In the genomic region with DNA sequence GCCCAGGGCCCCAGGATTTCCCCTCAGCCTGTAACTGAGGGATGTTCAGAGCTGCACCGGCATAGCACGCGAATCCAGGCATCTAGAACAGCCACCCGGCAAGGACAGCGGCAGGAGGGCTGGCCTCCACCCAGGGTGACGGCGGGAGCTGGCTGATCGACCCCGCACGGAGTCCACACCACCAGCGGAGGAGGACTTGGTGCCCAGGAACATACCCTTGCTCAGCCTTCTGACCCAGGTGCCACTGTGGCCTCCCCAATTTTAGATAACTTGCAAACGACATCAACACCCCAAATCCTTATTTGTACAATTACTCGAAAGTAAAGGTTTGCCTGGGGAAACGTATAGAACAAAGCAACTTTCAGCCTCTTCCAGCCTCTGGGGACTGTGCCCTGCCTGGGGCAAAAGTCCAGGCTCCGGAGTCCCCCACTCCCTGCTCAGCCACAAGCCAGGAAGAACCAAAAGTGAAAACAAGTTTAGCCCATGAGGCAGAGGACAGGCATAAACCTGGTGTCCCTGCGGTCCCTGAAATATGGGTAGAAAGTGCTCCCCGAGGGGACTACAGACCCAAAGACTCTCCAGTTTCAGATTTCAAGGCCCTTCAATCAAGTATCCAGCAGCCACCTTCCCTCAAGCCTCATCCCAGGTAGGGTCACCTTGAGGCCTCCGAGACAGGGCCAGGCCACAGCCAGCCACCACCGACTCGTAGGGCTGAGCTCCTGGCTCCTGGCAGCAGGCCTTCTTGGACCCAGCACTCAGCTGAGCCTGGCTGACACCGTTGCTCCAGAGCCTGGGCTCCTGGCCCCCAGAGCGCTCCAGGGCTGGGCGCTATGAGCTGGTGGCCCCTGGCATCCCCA, we compare ENCODE assay signal across 1 cellular context.
TF ChIP-seq lines count a peak whose summit lies in the region.

No MANE protein-coding gene starts in this region.

TF ChIP-seq in HepG2, 621 proteins besides CTCF, POLR2A, EP300 and RAD21 (continued from another document and continues in another):
- TF ChIP-seq CHCHD3 (CRISPR knock-in tag; IDR thresholded peaks at IDR 0.05) (peak; percentile 27; the same call in 1 of the 2 replicates), PCBP1 (IDR thresholded peaks at IDR 0.05; ENCODE audit: borderline replicate concordance, low read depth, low read length) (0 out of 2 replicates have a peak, but pooled peaks have one; percentile 1), ZNF724P (CRISPR knock-in tag; IDR thresholded peaks at IDR 0.05; ENCODE audit: borderline replicate concordance) (peak; percentile 56; the same call in 1 of the 2 replicates), ZNF605 (CRISPR knock-in tag; IDR thresholded peaks at IDR 0.05) (0 out of 2 replicates have a peak, but pooled peaks have one; percentile 73), ZNF260 (CRISPR knock-in tag; IDR thresholded peaks at IDR 0.05; ENCODE audit: borderline replicate concordance, low read depth) (0 out of 2 replicates have a peak, but pooled peaks have one; percentile 70), POLR2AphosphoS2 (IDR thresholded peaks at IDR 0.05; ENCODE audit: low read depth, low read length) (no peak), ZNF781 (CRISPR knock-in tag; IDR thresholded peaks at IDR 0.05; ENCODE audit: borderline replicate concordance, not compliant biosample characterization) (peak; percentile 56), TP53 (CRISPR knock-in tag; conservative IDR thresholded peaks at IDR 0.05) (no peak), THAP11 (CRISPR knock-in tag; IDR thresholded peaks at IDR 0.05) (no peak; the same call in 1 of the 2 replicates), MAF1 (CRISPR knock-in tag; IDR thresholded peaks at IDR 0.05; ENCODE audit: borderline replicate concordance) (no peak), SP140L (CRISPR knock-in tag; IDR thresholded peaks at IDR 0.05; ENCODE audit: borderline replicate concordance) (0 out of 2 replicates have a peak, but pooled peaks have one; percentile 43), SMC3 (IDR thresholded peaks at IDR 0.05; ENCODE audit: low read length) (no peak), EZH2 (conservative IDR thresholded peaks at IDR 0.05; ENCODE audit: low read depth, low read length) (no peak), LCORL (IDR thresholded peaks at IDR 0.05) (no peak), LCORL (CRISPR knock-in tag; IDR thresholded peaks at IDR 0.05) (peak; percentile 69), EHMT2 (IDR thresholded peaks at IDR 0.05; ENCODE audit: borderline replicate concordance, low read depth, low read length) (no peak; the same call in 1 of the 2 replicates), SMAD1 (CRISPR knock-in tag; IDR thresholded peaks at IDR 0.05; ENCODE audit: borderline replicate concordance, low read depth) (0 out of 2 replicates have a peak, but pooled peaks have one; percentile 55), SNRNP70 (IDR thresholded peaks at IDR 0.05; ENCODE audit: low read depth, low read length) (no peak), BORCS8-MEF2B (CRISPR knock-in tag; IDR thresholded peaks at IDR 0.05) (no peak), ZNF567 (CRISPR knock-in tag; IDR thresholded peaks at IDR 0.05; ENCODE audit: borderline replicate concordance) (no peak), SSRP1 (CRISPR knock-in tag; IDR thresholded peaks at IDR 0.05) (no peak), ZNF234 (CRISPR knock-in tag; conservative IDR thresholded peaks at IDR 0.05) (no peak), HNF4A (CRISPR knock-in tag; IDR thresholded peaks at IDR 0.05) (peak; percentile 83), ZNF10 (CRISPR knock-in tag; IDR thresholded peaks at IDR 0.05; ENCODE audit: borderline replicate concordance, low read depth) (0 out of 2 replicates have a peak, but pooled peaks have one; percentile 18), MYC (CRISPR knock-in tag; IDR thresholded peaks at IDR 0.05; ENCODE audit: borderline replicate concordance) (peak; percentile 46; the same call in 1 of the 2 replicates), CEBPG (CRISPR knock-in tag; IDR thresholded peaks at IDR 0.05) (no peak), ZNF331 (CRISPR knock-in tag; IDR thresholded peaks at IDR 0.05) (no peak), RELA (CRISPR knock-in tag; IDR thresholded peaks at IDR 0.05) (no peak), ZNF264 (CRISPR knock-in tag; IDR thresholded peaks at IDR 0.05) (peak; percentile 65; the same call in 1 of the 2 replicates), NCOR1 (IDR thresholded peaks at IDR 0.05; ENCODE audit: borderline replicate concordance, low read length) (peak; percentile 70; the same call in 1 of the 2 replicates), SMARCC2 (IDR thresholded peaks at IDR 0.05) (no peak)
- TF ChIP-seq, protein P1, sequence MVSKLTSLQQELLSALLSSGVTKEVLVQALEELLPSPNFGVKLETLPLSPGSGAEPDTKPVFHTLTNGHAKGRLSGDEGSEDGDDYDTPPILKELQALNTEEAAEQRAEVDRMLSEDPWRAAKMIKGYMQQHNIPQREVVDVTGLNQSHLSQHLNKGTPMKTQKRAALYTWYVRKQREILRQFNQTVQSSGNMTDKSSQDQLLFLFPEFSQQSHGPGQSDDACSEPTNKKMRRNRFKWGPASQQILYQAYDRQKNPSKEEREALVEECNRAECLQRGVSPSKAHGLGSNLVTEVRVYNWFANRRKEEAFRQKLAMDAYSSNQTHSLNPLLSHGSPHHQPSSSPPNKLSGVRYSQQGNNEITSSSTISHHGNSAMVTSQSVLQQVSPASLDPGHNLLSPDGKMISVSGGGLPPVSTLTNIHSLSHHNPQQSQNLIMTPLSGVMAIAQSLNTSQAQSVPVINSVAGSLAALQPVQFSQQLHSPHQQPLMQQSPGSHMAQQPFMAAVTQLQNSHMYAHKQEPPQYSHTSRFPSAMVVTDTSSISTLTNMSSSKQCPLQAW (CRISPR knock-in tag; IDR thresholded peaks at IDR 0.05): 0 out of 2 replicates have a peak, but pooled peaks have one; percentile 3
- TF ChIP-seq, protein P2, sequence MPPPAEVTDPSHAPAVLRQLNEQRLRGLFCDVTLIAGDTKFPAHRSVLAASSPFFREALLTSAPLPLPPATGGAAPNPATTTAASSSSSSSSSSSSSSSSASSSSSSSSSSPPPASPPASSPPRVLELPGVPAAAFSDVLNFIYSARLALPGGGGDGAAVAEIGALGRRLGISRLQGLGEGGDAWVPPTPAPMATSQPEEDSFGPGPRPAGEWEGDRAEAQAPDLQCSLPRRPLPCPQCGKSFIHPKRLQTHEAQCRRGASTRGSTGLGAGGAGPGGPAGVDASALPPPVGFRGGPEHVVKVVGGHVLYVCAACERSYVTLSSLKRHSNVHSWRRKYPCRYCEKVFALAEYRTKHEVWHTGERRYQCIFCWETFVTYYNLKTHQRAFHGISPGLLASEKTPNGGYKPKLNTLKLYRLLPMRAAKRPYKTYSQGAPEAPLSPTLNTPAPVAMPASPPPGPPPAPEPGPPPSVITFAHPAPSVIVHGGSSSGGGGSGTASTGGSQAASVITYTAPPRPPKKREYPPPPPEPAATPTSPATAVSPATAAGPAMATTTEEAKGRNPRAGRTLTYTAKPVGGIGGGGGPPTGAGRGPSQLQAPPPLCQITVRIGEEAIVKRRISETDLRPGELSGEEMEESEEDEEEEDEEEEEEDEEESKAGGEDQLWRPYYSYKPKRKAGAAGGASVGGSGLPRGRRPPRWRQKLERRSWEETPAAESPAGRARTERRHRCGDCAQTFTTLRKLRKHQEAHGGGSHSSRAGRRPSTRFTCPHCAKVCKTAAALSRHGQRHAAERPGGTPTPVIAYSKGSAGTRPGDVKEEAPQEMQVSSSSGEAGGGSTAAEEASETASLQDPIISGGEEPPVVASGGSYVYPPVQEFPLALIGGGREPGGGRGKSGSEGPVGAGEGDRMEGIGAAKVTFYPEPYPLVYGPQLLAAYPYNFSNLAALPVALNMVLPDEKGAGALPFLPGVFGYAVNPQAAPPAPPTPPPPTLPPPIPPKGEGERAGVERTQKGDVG (CRISPR knock-in tag; IDR thresholded peaks at IDR 0.05; ENCODE audit: borderline replicate concordance): no peak
- TF ChIP-seq, protein P3, sequence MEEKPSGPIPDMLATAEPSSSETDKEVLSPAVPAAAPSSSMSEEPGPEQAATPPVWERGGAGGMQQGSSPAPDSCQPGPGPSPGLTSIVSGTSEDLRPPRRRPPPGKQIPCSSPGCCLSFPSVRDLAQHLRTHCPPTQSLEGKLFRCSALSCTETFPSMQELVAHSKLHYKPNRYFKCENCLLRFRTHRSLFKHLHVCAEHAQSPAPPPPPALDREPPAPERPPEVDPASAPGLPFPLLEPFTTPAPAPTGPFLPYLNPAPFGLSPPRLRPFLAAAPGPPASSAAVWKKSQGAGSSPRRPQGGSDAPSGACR (CRISPR knock-in tag; IDR thresholded peaks at IDR 0.05): no peak
- TF ChIP-seq, protein P4, sequence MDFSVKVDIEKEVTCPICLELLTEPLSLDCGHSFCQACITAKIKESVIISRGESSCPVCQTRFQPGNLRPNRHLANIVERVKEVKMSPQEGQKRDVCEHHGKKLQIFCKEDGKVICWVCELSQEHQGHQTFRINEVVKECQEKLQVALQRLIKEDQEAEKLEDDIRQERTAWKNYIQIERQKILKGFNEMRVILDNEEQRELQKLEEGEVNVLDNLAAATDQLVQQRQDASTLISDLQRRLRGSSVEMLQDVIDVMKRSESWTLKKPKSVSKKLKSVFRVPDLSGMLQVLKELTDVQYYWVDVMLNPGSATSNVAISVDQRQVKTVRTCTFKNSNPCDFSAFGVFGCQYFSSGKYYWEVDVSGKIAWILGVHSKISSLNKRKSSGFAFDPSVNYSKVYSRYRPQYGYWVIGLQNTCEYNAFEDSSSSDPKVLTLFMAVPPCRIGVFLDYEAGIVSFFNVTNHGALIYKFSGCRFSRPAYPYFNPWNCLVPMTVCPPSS (IDR thresholded peaks at IDR 0.05): no peak
- TF ChIP-seq, protein P5, sequence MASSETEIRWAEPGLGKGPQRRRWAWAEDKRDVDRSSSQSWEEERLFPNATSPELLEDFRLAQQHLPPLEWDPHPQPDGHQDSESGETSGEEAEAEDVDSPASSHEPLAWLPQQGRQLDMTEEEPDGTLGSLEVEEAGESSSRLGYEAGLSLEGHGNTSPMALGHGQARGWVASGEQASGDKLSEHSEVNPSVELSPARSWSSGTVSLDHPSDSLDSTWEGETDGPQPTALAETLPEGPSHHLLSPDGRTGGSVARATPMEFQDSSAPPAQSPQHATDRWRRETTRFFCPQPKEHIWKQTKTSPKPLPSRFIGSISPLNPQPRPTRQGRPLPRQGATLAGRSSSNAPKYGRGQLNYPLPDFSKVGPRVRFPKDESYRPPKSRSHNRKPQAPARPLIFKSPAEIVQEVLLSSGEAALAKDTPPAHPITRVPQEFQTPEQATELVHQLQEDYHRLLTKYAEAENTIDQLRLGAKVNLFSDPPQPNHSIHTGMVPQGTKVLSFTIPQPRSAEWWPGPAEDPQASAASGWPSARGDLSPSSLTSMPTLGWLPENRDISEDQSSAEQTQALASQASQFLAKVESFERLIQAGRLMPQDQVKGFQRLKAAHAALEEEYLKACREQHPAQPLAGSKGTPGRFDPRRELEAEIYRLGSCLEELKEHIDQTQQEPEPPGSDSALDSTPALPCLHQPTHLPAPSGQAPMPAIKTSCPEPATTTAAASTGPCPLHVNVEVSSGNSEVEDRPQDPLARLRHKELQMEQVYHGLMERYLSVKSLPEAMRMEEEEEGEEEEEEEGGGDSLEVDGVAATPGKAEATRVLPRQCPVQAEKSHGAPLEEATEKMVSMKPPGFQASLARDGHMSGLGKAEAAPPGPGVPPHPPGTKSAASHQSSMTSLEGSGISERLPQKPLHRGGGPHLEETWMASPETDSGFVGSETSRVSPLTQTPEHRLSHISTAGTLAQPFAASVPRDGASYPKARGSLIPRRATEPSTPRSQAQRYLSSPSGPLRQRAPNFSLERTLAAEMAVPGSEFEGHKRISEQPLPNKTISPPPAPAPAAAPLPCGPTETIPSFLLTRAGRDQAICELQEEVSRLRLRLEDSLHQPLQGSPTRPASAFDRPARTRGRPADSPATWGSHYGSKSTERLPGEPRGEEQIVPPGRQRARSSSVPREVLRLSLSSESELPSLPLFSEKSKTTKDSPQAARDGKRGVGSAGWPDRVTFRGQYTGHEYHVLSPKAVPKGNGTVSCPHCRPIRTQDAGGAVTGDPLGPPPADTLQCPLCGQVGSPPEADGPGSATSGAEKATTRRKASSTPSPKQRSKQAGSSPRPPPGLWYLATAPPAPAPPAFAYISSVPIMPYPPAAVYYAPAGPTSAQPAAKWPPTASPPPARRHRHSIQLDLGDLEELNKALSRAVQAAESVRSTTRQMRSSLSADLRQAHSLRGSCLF (CRISPR knock-in tag; IDR thresholded peaks at IDR 0.05; ENCODE audit: borderline replicate concordance): no peak
- TF ChIP-seq, protein P6, sequence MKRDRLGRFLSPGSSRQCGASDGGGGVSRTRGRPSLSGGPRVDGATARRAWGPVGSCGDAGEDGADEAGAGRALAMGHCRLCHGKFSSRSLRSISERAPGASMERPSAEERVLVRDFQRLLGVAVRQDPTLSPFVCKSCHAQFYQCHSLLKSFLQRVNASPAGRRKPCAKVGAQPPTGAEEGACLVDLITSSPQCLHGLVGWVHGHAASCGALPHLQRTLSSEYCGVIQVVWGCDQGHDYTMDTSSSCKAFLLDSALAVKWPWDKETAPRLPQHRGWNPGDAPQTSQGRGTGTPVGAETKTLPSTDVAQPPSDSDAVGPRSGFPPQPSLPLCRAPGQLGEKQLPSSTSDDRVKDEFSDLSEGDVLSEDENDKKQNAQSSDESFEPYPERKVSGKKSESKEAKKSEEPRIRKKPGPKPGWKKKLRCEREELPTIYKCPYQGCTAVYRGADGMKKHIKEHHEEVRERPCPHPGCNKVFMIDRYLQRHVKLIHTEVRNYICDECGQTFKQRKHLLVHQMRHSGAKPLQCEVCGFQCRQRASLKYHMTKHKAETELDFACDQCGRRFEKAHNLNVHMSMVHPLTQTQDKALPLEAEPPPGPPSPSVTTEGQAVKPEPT (CRISPR knock-in tag; IDR thresholded peaks at IDR 0.05; ENCODE audit: low read depth): no peak
- TF ChIP-seq, protein P7, sequence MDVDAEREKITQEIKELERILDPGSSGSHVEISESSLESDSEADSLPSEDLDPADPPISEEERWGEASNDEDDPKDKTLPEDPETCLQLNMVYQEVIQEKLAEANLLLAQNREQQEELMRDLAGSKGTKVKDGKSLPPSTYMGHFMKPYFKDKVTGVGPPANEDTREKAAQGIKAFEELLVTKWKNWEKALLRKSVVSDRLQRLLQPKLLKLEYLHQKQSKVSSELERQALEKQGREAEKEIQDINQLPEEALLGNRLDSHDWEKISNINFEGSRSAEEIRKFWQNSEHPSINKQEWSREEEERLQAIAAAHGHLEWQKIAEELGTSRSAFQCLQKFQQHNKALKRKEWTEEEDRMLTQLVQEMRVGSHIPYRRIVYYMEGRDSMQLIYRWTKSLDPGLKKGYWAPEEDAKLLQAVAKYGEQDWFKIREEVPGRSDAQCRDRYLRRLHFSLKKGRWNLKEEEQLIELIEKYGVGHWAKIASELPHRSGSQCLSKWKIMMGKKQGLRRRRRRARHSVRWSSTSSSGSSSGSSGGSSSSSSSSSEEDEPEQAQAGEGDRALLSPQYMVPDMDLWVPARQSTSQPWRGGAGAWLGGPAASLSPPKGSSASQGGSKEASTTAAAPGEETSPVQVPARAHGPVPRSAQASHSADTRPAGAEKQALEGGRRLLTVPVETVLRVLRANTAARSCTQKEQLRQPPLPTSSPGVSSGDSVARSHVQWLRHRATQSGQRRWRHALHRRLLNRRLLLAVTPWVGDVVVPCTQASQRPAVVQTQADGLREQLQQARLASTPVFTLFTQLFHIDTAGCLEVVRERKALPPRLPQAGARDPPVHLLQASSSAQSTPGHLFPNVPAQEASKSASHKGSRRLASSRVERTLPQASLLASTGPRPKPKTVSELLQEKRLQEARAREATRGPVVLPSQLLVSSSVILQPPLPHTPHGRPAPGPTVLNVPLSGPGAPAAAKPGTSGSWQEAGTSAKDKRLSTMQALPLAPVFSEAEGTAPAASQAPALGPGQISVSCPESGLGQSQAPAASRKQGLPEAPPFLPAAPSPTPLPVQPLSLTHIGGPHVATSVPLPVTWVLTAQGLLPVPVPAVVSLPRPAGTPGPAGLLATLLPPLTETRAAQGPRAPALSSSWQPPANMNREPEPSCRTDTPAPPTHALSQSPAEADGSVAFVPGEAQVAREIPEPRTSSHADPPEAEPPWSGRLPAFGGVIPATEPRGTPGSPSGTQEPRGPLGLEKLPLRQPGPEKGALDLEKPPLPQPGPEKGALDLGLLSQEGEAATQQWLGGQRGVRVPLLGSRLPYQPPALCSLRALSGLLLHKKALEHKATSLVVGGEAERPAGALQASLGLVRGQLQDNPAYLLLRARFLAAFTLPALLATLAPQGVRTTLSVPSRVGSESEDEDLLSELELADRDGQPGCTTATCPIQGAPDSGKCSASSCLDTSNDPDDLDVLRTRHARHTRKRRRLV (CRISPR knock-in tag; IDR thresholded peaks at IDR 0.05): peak; percentile 29; the same call in 1 of the 2 replicates
